Comparison of ENCODE assay signal across 10 cellular contexts in the genomic region with DNA sequence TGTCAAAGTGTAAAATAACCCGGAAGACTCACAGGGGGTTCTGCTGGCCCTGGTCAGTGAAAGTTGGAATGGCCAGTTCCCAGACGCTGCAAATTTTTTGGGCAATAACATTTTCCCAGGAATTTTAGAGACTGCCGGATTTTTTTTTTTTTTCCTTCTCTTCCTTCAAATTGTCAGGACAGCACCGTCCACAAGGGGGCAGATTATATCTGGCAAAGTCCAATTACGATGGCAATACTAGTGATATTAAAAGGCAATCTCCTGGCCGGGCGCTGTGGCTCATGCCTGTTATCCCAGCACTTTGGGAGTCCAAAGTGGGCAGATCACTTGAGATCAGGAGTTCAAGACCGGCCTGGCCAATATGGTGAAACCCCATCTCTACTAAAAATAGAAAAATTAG. TPM values are rescaled to one million over a fixed set of nuclear protein-coding genes. Genes with fewer than 3 reads are reported as not detected.
DNase-seq lines count a peak whose midpoint lies in the region; ATAC-seq, FAIRE-seq and TF ChIP-seq lines count a peak whose summit lies in the region.
"Had no signal": no experiment of that assay in that cellular context is flagged by ENCODE, and none has a peak within 500 bp of the region (broad histone marks: within the 10 kb centered on the region; RNA-seq: fewer than 3 reads in every experiment).

No MANE protein-coding gene starts in this region.

- DNase-seq in NCI-H446 (lab: John Stamatoyannopoulos, UW) (peak; percentile 34 to 65), NCI-H446 treated with DMSO at 0.1 percent for 48 hours (lab: John Stamatoyannopoulos, UW) (no peak), T-helper 17 cell (no peak), endothelial cell of umbilical vein (ENCODE audit: low read depth, low spot score) (peak; percentile 33), HuH-7.5 (ENCODE audit: low spot score) (no peak)
- DNase-seq in naive thymus-derived CD4-positive, alpha-beta T cell = peak in 5 of 9 donors; percentile 14 to 41 (median 36)

- H3K79me2 ChIP-seq in endothelial cell of umbilical vein (ENCODE audit: control insufficient read depth, insufficient read depth, low read length) = no peaks in the 10 kb centered on the region

- intact Hi-C loops in endothelial cell of umbilical vein (cut with micrococcal nuclease) = loop anchor here (1.0 kb wide), 1 partner anchor 24 kb away; no protein-coding TSS in a partner anchor
- intact Hi-C loops in naive thymus-derived CD4-positive, alpha-beta T cell (cut with micrococcal nuclease) = loop anchor here (1.0 to 10.0 kb wide), 4 partner anchors 14 to 756 kb away; no protein-coding TSS in a partner anchor

- H3K9ac ChIP-seq in endothelial cell of umbilical vein (replicated peaks; ENCODE audit: extremely low read depth, insufficient read depth, low read length) = no peak overlapping the region

- no peak overlapping the region for H3K27ac Mint-ChIP-seq in T-helper 17 cell
- no peak overlapping the region for H3K27ac Mint-ChIP-seq in naive thymus-derived CD4-positive, alpha-beta T cell

- H3K36me3 ChIP-seq in endothelial cell of umbilical vein (ENCODE audit: control insufficient read depth in 2 of 2, extremely low read depth in 1 of 2, insufficient read depth in 2 of 2, low read length in 2 of 2) = no peaks in the 10 kb centered on the region
- H3K36me3 ChIP-seq in naive thymus-derived CD4-positive, alpha-beta T cell (ENCODE audit: control insufficient read depth in 2 of 3, insufficient read depth in 3 of 3, low read length in 3 of 3) = no peaks in the 10 kb centered on the region

- dilution Hi-C loops in endothelial cell of umbilical vein (cut with MboI; ENCODE audit: extremely low pct_ligation_motif_present, low sequenced_read_pairs) = no loop called here

- H3K4me2 ChIP-seq in endothelial cell of umbilical vein (ENCODE audit: insufficient read depth, low read length) = no peak overlapping the region

- no peaks in the 10 kb centered on the region for H3K9me3 Mint-ChIP-seq in naive thymus-derived CD4-positive, alpha-beta T cell

- H3K27me3 ChIP-seq in endothelial cell of umbilical vein (ENCODE audit: control insufficient read depth in 2 of 2, insufficient read depth in 2 of 2, low read length in 2 of 2) = no peaks in the 10 kb centered on the region
- H3K27me3 ChIP-seq in naive thymus-derived CD4-positive, alpha-beta T cell (ENCODE audit: control insufficient read depth in 2 of 2, insufficient read depth in 2 of 2, low read length in 2 of 2) = no peaks in the 10 kb centered on the region

- H3K4me3 Mint-ChIP-seq in T-helper 17 cell = no peak overlapping the region
- H3K4me3 Mint-ChIP-seq in naive thymus-derived CD4-positive, alpha-beta T cell = no peak overlapping the region

- H3K9me1 ChIP-seq in endothelial cell of umbilical vein (replicated peaks; ENCODE audit: control insufficient read depth, extremely low read depth, insufficient read depth, low read length) = no peaks in the 10 kb centered on the region

- no TSS peak for BruUV-seq in endothelial cell of umbilical vein (replicated peaks; lab: Mats Ljungman, UMichigan)

- ATAC-seq in T-helper 17 cell (peak; percentile 37), HG03354 (IDR thresholded peaks at IDR 0.05; ENCODE audit: poor library complexity, severe bottlenecking, unreplicated experiment) (no peak)
- peak; percentile 54 for ATAC-seq in naive thymus-derived CD4-positive, alpha-beta T cell

- POLR2A ChIA-PET in endothelial cell of umbilical vein (lab: Charles Lee) = no interaction called here
- POLR2A ChIA-PET in naive thymus-derived CD4-positive, alpha-beta T cell (lab: Charles Lee) = interaction anchor here (1.7 kb wide), 1 partner anchor 15 kb away, joined by 6 read pairs; no protein-coding TSS in a partner anchor

- TF ChIP-seq CTCF in LNCAP (IDR thresholded peaks at IDR 0.05) (peak; percentile 51), endothelial cell of umbilical vein (IDR thresholded peaks at IDR 0.05; ENCODE audit: extremely low read depth in 1 of 2, insufficient read depth in 1 of 2, low read depth in 1 of 2, low read length in 2 of 2) (peak; percentile 39 to 40)

- H3K36me3 Mint-ChIP-seq in T-helper 17 cell (ENCODE audit: low read depth) = no peaks in the 10 kb centered on the region
- no peaks in the 10 kb centered on the region for H3K36me3 Mint-ChIP-seq in naive thymus-derived CD4-positive, alpha-beta T cell

- H3K27me3 Mint-ChIP-seq in T-helper 17 cell = no peaks in the 10 kb centered on the region
- H3K27me3 Mint-ChIP-seq in naive thymus-derived CD4-positive, alpha-beta T cell = no peaks in the 10 kb centered on the region

- H3K27ac ChIP-seq in endothelial cell of umbilical vein (ENCODE audit: insufficient read depth, low read depth, low read length) = no peak overlapping the region
- H3K27ac ChIP-seq in naive thymus-derived CD4-positive, alpha-beta T cell (ENCODE audit: low read depth, low read length) = no peak overlapping the region
- H3K27ac ChIP-seq: skin epidermis had no signal

- no peaks in the 10 kb centered on the region for H3K9me3 ChIP-seq in T-helper 17 cell (ENCODE audit: control insufficient read depth, low read length, poor library complexity, severe bottlenecking)
- H3K9me3 ChIP-seq in endothelial cell of umbilical vein (replicated peaks; ENCODE audit: control insufficient read depth, insufficient read depth, low read length) = no peaks in the 10 kb centered on the region
- no peaks in the 10 kb centered on the region for H3K9me3 ChIP-seq in naive thymus-derived CD4-positive, alpha-beta T cell (ENCODE audit: control insufficient read depth in 2 of 3, low read length in 3 of 3)

- CTCF ChIA-PET in endothelial cell of umbilical vein (lab: Charles Lee) = interaction anchor here (1.1 to 12.6 kb wide), 6 partner anchors 11 to 293 kb away, joined by 3 to 217 read pairs (median 6); a partner anchor contains a TSS
- CTCF ChIA-PET in naive thymus-derived CD4-positive, alpha-beta T cell (lab: Charles Lee) = interaction anchor here (0.5 to 3.0 kb wide), 7 partner anchors 13 to 606 kb away, joined by 3 to 7 read pairs (median 4); no protein-coding TSS in a partner anchor

- no peak overlapping the region for H2AFZ ChIP-seq in endothelial cell of umbilical vein (ENCODE audit: low read depth, low read length)

- H3K4me1 ChIP-seq in endothelial cell of umbilical vein (ENCODE audit: control insufficient read depth, extremely low read depth, insufficient read depth, low read length) = no peaks in the 10 kb centered on the region
- no peaks in the 10 kb centered on the region for H3K4me1 ChIP-seq in naive thymus-derived CD4-positive, alpha-beta T cell (ENCODE audit: control insufficient read depth in 2 of 2, insufficient read depth in 2 of 2, low read length in 2 of 2)

- peak; percentile 83 for FAIRE-seq in endothelial cell of umbilical vein (lab: Jason Lieb, UNC)
- FAIRE-seq: G401.6 had no signal

- H3K4me1 Mint-ChIP-seq in T-helper 17 cell = no peaks in the 10 kb centered on the region
- H3K4me1 Mint-ChIP-seq in naive thymus-derived CD4-positive, alpha-beta T cell = peaks cover 0 to 7% (median 0%) of the 10 kb centered on the region in 7 donors

- no peak overlapping the region for H3K4me3 ChIP-seq in endothelial cell of umbilical vein (replicated peaks in 1 of 3; ENCODE audit: insufficient read depth in 1 of 3, low read depth in 1 of 3, low read length in 3 of 3)
- H3K4me3 ChIP-seq in naive thymus-derived CD4-positive, alpha-beta T cell (ENCODE audit: low read length) = no peak overlapping the region
- H3K4me3 ChIP-seq: skin epidermis had no signal

- TF ChIP-seq POLR2A in endothelial cell of umbilical vein (IDR thresholded peaks at IDR 0.05; ENCODE audit: low read depth, low read length) = no peak

- no peaks in the 10 kb centered on the region for H4K20me1 ChIP-seq in endothelial cell of umbilical vein (replicated peaks; ENCODE audit: control insufficient read depth, extremely low read depth, insufficient read depth, low read length)

TF ChIP-seq in endothelial cell of umbilical vein, 7 proteins besides CTCF, POLR2A, EP300 and RAD21:
- no peak for TF ChIP-seq MYC (IDR thresholded peaks at IDR 0.05; ENCODE audit: low read depth, low read length)
- TF ChIP-seq FOS (IDR thresholded peaks at IDR 0.05; ENCODE audit: borderline replicate concordance, insufficient read depth, low read length) = no peak

RNA-seq across cellular contexts. Expression of a gene that starts 20.5 kb away (rescaled TPM):
- 100 to 1,000 TPM; 153 to 157 TPM for total RNA-seq in T-helper 17 cell
- total RNA-seq in endothelial cell of umbilical vein = 379 and 387 TPM in 2 replicates
- polyA plus RNA-seq in endothelial cell of umbilical vein = 562 and 651 TPM in 2 replicates
- polyA plus RNA-seq in endothelial cell of umbilical vein (2011; cell fraction: cytosol; rRNA removed) = 553 and 742 TPM in 2 replicates
- 209 and 261 TPM in 2 replicates for polyA plus RNA-seq in endothelial cell of umbilical vein (2011; cell fraction: nucleus; rRNA removed)
- 535 and 641 TPM in 2 replicates for polyA plus RNA-seq in endothelial cell of umbilical vein (2012)
- polyA minus RNA-seq in endothelial cell of umbilical vein = 359 and 440 TPM in 2 replicates
- polyA minus RNA-seq in endothelial cell of umbilical vein (2011; cell fraction: cytosol; rRNA and poly(A)+ RNA removed) = 331 TPM
- polyA minus RNA-seq in endothelial cell of umbilical vein (2011; cell fraction: nucleus; rRNA and poly(A)+ RNA removed) = 39.5 and 52.0 TPM in 2 replicates
- total RNA-seq in naive thymus-derived CD4-positive, alpha-beta T cell = 100 to 1,000 TPM in 3 of 5 experiments, 10 to 100 TPM in 2; 90.2 to 333 (median 132) TPM
- polyA plus RNA-seq in naive thymus-derived CD4-positive, alpha-beta T cell = 100 to 1,000 TPM; 252 to 287 TPM

Comparison
In these comparisons a context has a peak if more than half of its experiments do, and no peak if none do; other contexts are left out.
1. DNase-seq: peak in NCI-H446 (2 of 2), endothelial cell of umbilical vein (single experiment) and naive thymus-derived CD4-positive, alpha-beta T cell (5 of 9); none in NCI-H446 treated with DMSO at 0.1 percent for 48 hours (single experiment), T-helper 17 cell (0 of 3) and HuH-7.5 (single experiment).